ENCODE assay signal across 11 cellular contexts in the genomic region with DNA sequence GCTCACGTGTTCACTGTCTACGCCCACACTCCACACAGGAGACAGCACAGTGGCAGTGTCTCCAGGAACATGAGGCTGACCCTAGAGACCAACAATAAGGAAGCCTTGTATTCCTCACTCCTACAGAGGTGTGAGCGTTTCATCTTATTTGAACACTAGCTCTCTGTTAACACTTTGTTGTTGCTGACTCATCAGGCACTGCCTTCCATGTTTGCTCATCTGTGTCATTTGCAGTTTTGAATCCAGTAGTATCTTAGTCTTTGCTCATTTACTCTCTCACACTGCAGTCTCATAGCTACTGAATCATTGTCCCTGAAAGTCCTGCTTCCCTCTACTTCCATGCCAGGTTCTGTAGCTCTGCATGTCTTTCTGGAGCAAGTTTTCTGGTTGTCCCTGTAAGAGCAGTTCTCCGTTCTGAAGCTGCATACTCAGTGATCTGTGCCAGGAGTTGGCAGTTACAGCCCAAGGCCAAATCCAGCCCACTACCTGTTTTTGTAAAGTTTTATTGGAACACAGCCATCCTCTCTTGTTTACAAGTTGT.
DNase-seq lines count a peak whose midpoint lies in the region; ATAC-seq, FAIRE-seq and TF ChIP-seq lines count a peak whose summit lies in the region.
"Had no signal": no experiment of that assay in that cellular context is flagged by ENCODE, and none has a peak within 500 bp of the region (broad histone marks: within the 10 kb centered on the region; RNA-seq: fewer than 3 reads in every experiment).

No MANE protein-coding gene starts in this region.

- no peaks in the 10 kb centered on the region; the same call in 1 of the 2 replicates for H3K4me1 ChIP-seq in HUES48 (ENCODE audit: control insufficient read depth, insufficient read depth, low read length)
- no peaks in the 10 kb centered on the region for H3K4me1 ChIP-seq in endodermal cell (ENCODE audit: control insufficient read depth, insufficient read depth, low read length)
- H3K4me1 ChIP-seq: breast epithelium had no signal

- peak; percentile 62 to 78 for ATAC-seq in activated T-cell treated with anti-CD3 and anti-CD28 coated beads, Interleukin-2, amount 50 U/mL, for 4 hours

- DNase-seq in activated T-cell treated with anti-CD3 and anti-CD28 coated beads, Interleukin-2, amount 50 U/mL, for 4 hours: no peak
- DNase-seq in activated T-cell treated with anti-CD3 and anti-CD28 coated beads for 4 hours (no peak), endodermal cell (no peak), superior temporal gyrus (ENCODE audit: extremely low spot score) (peak; percentile 50), D721Med (ENCODE audit: insufficient read length, low spot score) (no peak), activated gamma-delta T cell (lab: John Stamatoyannopoulos, UW) (no peak), GDM1 (lab: John Stamatoyannopoulos, UW) (no peak)
- DNase-seq: COR-L47, NCI-H2171 treated with DMSO at 0.1 percent for 48 hours had no signal

- H3K27me3 ChIP-seq in HUES48 (ENCODE audit: control insufficient read depth, insufficient read depth, low read length): no peaks in the 10 kb centered on the region
- no peaks in the 10 kb centered on the region for H3K27me3 ChIP-seq in endodermal cell (ENCODE audit: control insufficient read depth, insufficient read depth, low read length, poor library complexity, severe bottlenecking)
- H3K27me3 ChIP-seq: breast epithelium had no signal

- no peak for FAIRE-seq in D721Med (lab: Jason Lieb, UNC)

- no peaks in the 10 kb centered on the region for H3K9me3 Mint-ChIP-seq in activated T-cell treated with anti-CD3 and anti-CD28 coated beads, Interleukin-2, amount 50 U/mL, for 4 hours
- H3K9me3 Mint-ChIP-seq in endodermal cell: peaks cover 2% of the 10 kb centered on the region

- H3K4me3 ChIP-seq in HUES48 (ENCODE audit: low read depth, low read length) (no peak overlapping the region), endodermal cell (ENCODE audit: low read length) (no peak overlapping the region)
- H3K4me3 ChIP-seq: breast epithelium had no signal

- no peak for TF ChIP-seq CTCF in endodermal cell (conservative IDR thresholded peaks at IDR 0.05)
- no peak for TF ChIP-seq CTCF in D721Med (IDR thresholded peaks at IDR 0.05; ENCODE audit: insufficient read depth, missing control alignments)

- no peaks in the 10 kb centered on the region for H3K36me3 ChIP-seq in HUES48 (ENCODE audit: control insufficient read depth, insufficient read depth, low read length)
- H3K36me3 ChIP-seq in endodermal cell (ENCODE audit: control insufficient read depth, insufficient read depth, low read length): no peaks in the 10 kb centered on the region
- H3K36me3 ChIP-seq: breast epithelium had no signal

- no peaks in the 10 kb centered on the region for H3K9me3 ChIP-seq in HUES48 (ENCODE audit: control insufficient read depth, insufficient read depth, low read length)
- no peaks in the 10 kb centered on the region for H3K9me3 ChIP-seq in endodermal cell (ENCODE audit: control insufficient read depth, low read length)
- H3K9me3 ChIP-seq: breast epithelium had no signal

- peak overlapping the region; percentile 44 for H3K27ac Mint-ChIP-seq in endodermal cell

- H3K4me1 Mint-ChIP-seq in activated T-cell treated with anti-CD3 and anti-CD28 coated beads, Interleukin-2, amount 50 U/mL, for 4 hours (ENCODE audit: low read depth): no peaks in the 10 kb centered on the region
- peaks cover 6% of the 10 kb centered on the region for H3K4me1 Mint-ChIP-seq in endodermal cell

- H3K27me3 Mint-ChIP-seq in activated T-cell treated with anti-CD3 and anti-CD28 coated beads, Interleukin-2, amount 50 U/mL, for 4 hours (ENCODE audit: low read depth): peaks cover 6% of the 10 kb centered on the region
- H3K27me3 Mint-ChIP-seq in endodermal cell (ENCODE audit: insufficient read depth): no peaks in the 10 kb centered on the region

- H3K4me3 Mint-ChIP-seq in activated T-cell treated with anti-CD3 and anti-CD28 coated beads, Interleukin-2, amount 50 U/mL, for 4 hours: no peak overlapping the region
- no peak overlapping the region for H3K4me3 Mint-ChIP-seq in endodermal cell

- H3K27ac ChIP-seq in HUES48 (ENCODE audit: low read depth, low read length): peak overlapping the region; percentile 61
- no peak overlapping the region for H3K27ac ChIP-seq in endodermal cell (ENCODE audit: low read depth, low read length)

- no peak overlapping the region for H3K9ac ChIP-seq in HUES48 (ENCODE audit: low read depth, low read length)
- H3K9ac ChIP-seq in endodermal cell (ENCODE audit: extremely low read depth, low read length, poor library complexity, severe bottlenecking): no peak overlapping the region

- no peaks in the 10 kb centered on the region for H3K36me3 Mint-ChIP-seq in activated T-cell treated with anti-CD3 and anti-CD28 coated beads, Interleukin-2, amount 50 U/mL, for 4 hours (ENCODE audit: insufficient read depth)
- H3K36me3 Mint-ChIP-seq in endodermal cell (ENCODE audit: low read depth): no peaks in the 10 kb centered on the region

- WGBS in endodermal cell (ENCODE audit: insufficient coverage in 1 of 2, insufficient read length in 1 of 2), 2 experiments: 73 to 77% methylated on average over 4 of the region's 4 CpGs
